Comparison of ENCODE assay signal across 27 cellular contexts in the genomic region with DNA sequence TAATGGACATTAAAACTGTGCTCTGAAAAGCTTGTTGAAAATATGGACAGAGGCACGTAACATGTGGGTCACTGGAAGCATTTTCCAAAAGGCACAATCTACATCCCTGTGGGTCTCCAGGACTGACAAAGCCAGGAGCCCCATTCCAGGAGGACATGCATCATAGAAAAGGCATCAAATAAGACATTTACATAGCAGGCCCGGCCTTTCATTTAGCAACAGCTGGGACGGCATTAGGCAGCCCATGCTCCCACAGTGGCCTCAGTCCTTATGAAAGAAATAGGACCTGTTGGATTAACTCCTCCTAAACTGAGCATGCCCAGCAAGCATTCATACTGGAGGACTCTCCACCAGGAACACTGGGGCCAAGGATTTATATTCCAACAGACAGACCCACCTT.
A peak's percentile ranks its signal among the peaks of the same experiment; 100 is the strongest.
DNase-seq lines count a peak whose midpoint lies in the region; ATAC-seq, FAIRE-seq and TF ChIP-seq lines count a peak whose summit lies in the region.
"Had no signal": no experiment of that assay in that cellular context is flagged by ENCODE, and none has a peak within 500 bp of the region (broad histone marks: within the 10 kb centered on the region; RNA-seq: fewer than 3 reads in every experiment).

No MANE protein-coding gene starts in this region.

- intact Hi-C loops in cardiac septum (cut with DNase I) (no loop called here), left ventricle myocardium superior (cut with micrococcal nuclease) (no loop called here)

- peak; percentile 4 for DNase-seq in cardiac septum (ENCODE audit: low spot score)
- no peak for DNase-seq in left ventricle myocardium superior
- DNase-seq in bronchial epithelial cell (ENCODE audit: low read depth): no peak
- peak; percentile 72 for DNase-seq in osteoblast (ENCODE audit: insufficient read length, low spot score, missing footprints)
- DNase-seq in amygdala (lab: John Stamatoyannopoulos, UW): no peak
- DNase-seq: AML-193; CD4-positive, alpha-beta T cell; EL; GDM1; HCEC 1CT; KBM-7; MG63; NCI-H1105 treated with DMSO at 0.1 percent for 48 hours; NCI-H146; NCI-H1930; NCI-H2107; NCI-H446 treated with DMSO at 0.1 percent for 48 hours; NCI-H69; RPMI8226; SHP77 had no signal

- no peak overlapping the region for H2AFZ ChIP-seq in osteoblast (ENCODE audit: low read length)

- H3K4me2 ChIP-seq in osteoblast (ENCODE audit: insufficient read depth, low read length): no peak overlapping the region
- H3K4me2 ChIP-seq: A549; BLaER1 treated with 17β-estradiol and CSF1 and Interleukin-3, amounts not matched to agents 10 nM and 100 nM had no signal

- no peak overlapping the region for H3K27ac ChIP-seq in osteoblast (ENCODE audit: low read depth, low read length)
- H3K27ac ChIP-seq: A549; BLaER1 treated with 17β-estradiol and CSF1 and Interleukin-3, amounts not matched to agents 10 nM and 100 nM had no signal

- no peaks in the 10 kb centered on the region for H4K20me1 ChIP-seq in osteoblast (ENCODE audit: insufficient read depth, low read length)

- ATAC-seq in left ventricle myocardium superior: no peak
- ATAC-seq in HG03442 (IDR thresholded peaks at IDR 0.05; ENCODE audit: unreplicated experiment): no peak
- no peak for ATAC-seq in GM21367 (IDR thresholded peaks at IDR 0.05; ENCODE audit: unreplicated experiment)
- ATAC-seq: A549, GM12878 had no signal

- no peaks in the 10 kb centered on the region for H3K79me2 ChIP-seq in osteoblast (ENCODE audit: insufficient read depth, low read length)

- FAIRE-seq in bronchial epithelial cell (lab: Jason Lieb, UNC): peak; percentile 43
- FAIRE-seq: A549, D721Med, GM12878, H1 had no signal

- TF ChIP-seq CTCF in bronchial epithelial cell (IDR thresholded peaks at IDR 0.05; ENCODE audit: insufficient read depth, low read length, severe bottlenecking): no peak
- TF ChIP-seq CTCF in osteoblast (IDR thresholded peaks at IDR 0.05; ENCODE audit: extremely low read depth, low read depth, low read length): no peak

- H3K27me3 ChIP-seq in bronchial epithelial cell (ENCODE audit: control insufficient read depth, insufficient read depth, low read length) (peaks cover 4% of the 10 kb centered on the region), osteoblast (ENCODE audit: insufficient read depth, low read length) (peaks cover 3% of the 10 kb centered on the region)
- H3K27me3 ChIP-seq: MG63 had no signal

- H3K4me3 ChIP-seq in bronchial epithelial cell (ENCODE audit: low read depth, low read length): no peak overlapping the region
- H3K4me3 ChIP-seq in osteoblast (ENCODE audit: insufficient read depth, low read length): no peak overlapping the region
- H3K4me3 ChIP-seq: A549; BLaER1 treated with 17β-estradiol and CSF1 and Interleukin-3, amounts not matched to agents 10 nM and 100 nM; GM12878; MG63 had no signal

- no peaks in the 10 kb centered on the region for H3K36me3 ChIP-seq in bronchial epithelial cell (ENCODE audit: control insufficient read depth, insufficient read depth, low read length)
- no peaks in the 10 kb centered on the region for H3K36me3 ChIP-seq in osteoblast (ENCODE audit: insufficient read depth, low read length)
- H3K36me3 ChIP-seq: BLaER1 treated with 17β-estradiol and CSF1 and Interleukin-3, amounts not matched to agents 10 nM and 100 nM; MG63 had no signal

- no peaks in the 10 kb centered on the region for H3K9me3 ChIP-seq in osteoblast (ENCODE audit: low read depth, low read length)
- H3K9me3 ChIP-seq: A549; BLaER1 treated with 17β-estradiol and CSF1 and Interleukin-3, amounts not matched to agents 10 nM and 100 nM; MG63 had no signal

- no peaks in the 10 kb centered on the region for H3K4me1 ChIP-seq in osteoblast (ENCODE audit: insufficient read depth, low read length)
- H3K4me1 ChIP-seq: A549; BLaER1 treated with 17β-estradiol and CSF1 and Interleukin-3, amounts not matched to agents 10 nM and 100 nM had no signal

Comparison
In these comparisons a context has a peak if more than half of its experiments do, and no peak if none do; other contexts are left out.
1. DNase-seq: peak in cardiac septum (single experiment) and osteoblast (single experiment); none in left ventricle myocardium superior (single experiment), bronchial epithelial cell (single experiment) and amygdala (0 of 56).